In the genomic region with DNA sequence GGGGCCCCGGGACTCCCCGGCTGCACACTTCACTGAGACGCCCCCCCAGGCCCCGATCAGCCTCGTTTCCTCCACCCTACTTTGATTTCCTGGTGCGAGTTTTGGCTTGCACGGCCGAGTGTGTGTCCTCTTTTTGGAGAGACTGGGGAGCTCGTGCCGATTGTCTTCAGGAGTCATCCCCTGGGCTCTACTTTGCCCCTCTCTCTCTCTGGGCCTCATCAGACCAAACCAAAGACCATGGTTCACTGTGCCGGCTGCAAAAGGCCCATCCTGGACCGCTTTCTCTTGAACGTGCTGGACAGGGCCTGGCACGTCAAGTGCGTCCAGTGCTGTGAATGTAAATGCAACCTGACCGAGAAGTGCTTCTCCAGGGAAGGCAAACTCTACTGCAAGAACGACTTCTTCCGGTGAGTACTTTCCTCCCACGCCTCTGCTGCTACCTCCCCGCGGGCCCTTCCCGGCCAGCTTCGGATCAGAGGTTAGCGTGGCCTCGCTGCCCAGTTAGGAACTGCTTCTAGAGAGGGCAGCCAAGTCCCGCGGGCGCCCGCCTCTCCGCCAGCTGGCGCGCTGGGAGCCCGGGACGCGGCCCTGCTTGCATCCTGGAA, we compare ENCODE assay signal across 9 cellular contexts. TPM values are rescaled to one million over a fixed set of nuclear protein-coding genes. Genes with fewer than 3 reads are reported as not detected.
DNase-seq lines count a peak whose midpoint lies in the region; ATAC-seq and TF ChIP-seq lines count a peak whose summit lies in the region.
"Had no signal": no experiment of that assay in that cellular context is flagged by ENCODE, and none has a peak within 500 bp of the region (broad histone marks: within the 10 kb centered on the region; RNA-seq: fewer than 3 reads in every experiment).

No MANE protein-coding gene starts in this region.

- H3K27ac ChIP-seq in spleen = no peak overlapping the region
- no peak overlapping the region for H3K27ac ChIP-seq in foreskin keratinocyte

- peak overlapping the region; percentile 81 for H3K27ac Mint-ChIP-seq in activated CD4-positive, alpha-beta T cell treated with anti-CD3 and anti-CD28 coated beads, Interleukin-2, amount 10 ng/mL, durations not matched to agents 7 days and 5 days
- peak overlapping the region; percentile 79 for H3K27ac Mint-ChIP-seq in T-helper 17 cell

- H3K36me3 Mint-ChIP-seq in activated CD4-positive, alpha-beta T cell treated with anti-CD3 and anti-CD28 coated beads, Interleukin-2, amount 10 ng/mL, durations not matched to agents 7 days and 5 days (ENCODE audit: low read depth) = peaks cover 12% of the 10 kb centered on the region
- H3K36me3 Mint-ChIP-seq in T-helper 17 cell (ENCODE audit: low read depth) = peaks cover 8% of the 10 kb centered on the region

- H3K27me3 ChIP-seq in spleen (replicated peaks in 1 of 7) = peaks cover 63 to 100% (median 100%) of the 10 kb centered on the region in 7 donors
- H3K27me3 ChIP-seq in foreskin keratinocyte = peaks cover 99% of the 10 kb centered on the region

- POLR2A ChIA-PET in activated CD4-positive, alpha-beta T cell treated with anti-CD3 and anti-CD28 coated beads, Interleukin-2, amount 10 ng/mL, durations not matched to agents 7 days and 5 days (lab: Charles Lee) = no interaction called here

- H3K9me3 ChIP-seq in T-helper 17 cell (ENCODE audit: control insufficient read depth, low read length, poor library complexity, severe bottlenecking) (no peaks in the 10 kb centered on the region), spleen (peaks cover 0 to 4% (median 0%) of the 10 kb centered on the region in 8 donors)

- no peak for DNase-seq in activated CD4-positive, alpha-beta T cell treated with anti-CD3 and anti-CD28 coated beads, Interleukin-2, amount 10 ng/mL, durations not matched to agents 7 days and 5 days
- DNase-seq in activated CD4-positive, alpha-beta T cell treated with anti-CD3 and anti-CD28 coated beads for 1 hour = no peak
- DNase-seq in T-helper 17 cell = no peak
- DNase-seq in foreskin fibroblast = peak; percentile 19 to 35
- no peak for DNase-seq in spleen
- DNase-seq in foreskin keratinocyte = no peak
- DNase-seq: DMS153 had no signal

- intact Hi-C loops in spleen (cut with DNase I; ENCODE audit: low total_unique reads) = no loop called here

- CTCF ChIA-PET in activated CD4-positive, alpha-beta T cell treated with anti-CD3 and anti-CD28 coated beads, Interleukin-2, amount 10 ng/mL, durations not matched to agents 7 days and 5 days (lab: Charles Lee) = interaction anchor here (1.0 to 1.1 kb wide), 2 partner anchors 10 to 11 kb away, joined by 3 read pairs; partner anchors contain the start of gene AATF

- H3K4me3 Mint-ChIP-seq in activated CD4-positive, alpha-beta T cell treated with anti-CD3 and anti-CD28 coated beads, Interleukin-2, amount 10 ng/mL, durations not matched to agents 7 days and 5 days = peak overlapping the region; percentile 55
- H3K4me3 Mint-ChIP-seq in T-helper 17 cell = peak overlapping the region; percentile 88

- no peaks in the 10 kb centered on the region for H3K36me3 ChIP-seq in spleen

- H3K4me1 ChIP-seq in spleen (peaks cover 57 to 98% (median 80%) of the 10 kb centered on the region in 6 donors), foreskin keratinocyte (no peaks in the 10 kb centered on the region)

- H3K4me3 ChIP-seq in foreskin fibroblast (ENCODE audit: low read depth in 1 of 2, low read length in 2 of 2) (no peak overlapping the region), spleen (peak overlapping the region in 5 of 8 donors; percentile 16 to 57 (median 25))

- TF ChIP-seq POLR2A in spleen (IDR thresholded peaks at IDR 0.05) = no peak

- 3 to 7% (median 3%) methylated on average over 32 to 35 of the region's 35 CpGs for WGBS in spleen, 5 donors

- H3K4me1 Mint-ChIP-seq in activated CD4-positive, alpha-beta T cell treated with anti-CD3 and anti-CD28 coated beads, Interleukin-2, amount 10 ng/mL, durations not matched to agents 7 days and 5 days = peaks cover 55% of the 10 kb centered on the region
- H3K4me1 Mint-ChIP-seq in T-helper 17 cell = peaks cover 54% of the 10 kb centered on the region

- H3K9me3 Mint-ChIP-seq in activated CD4-positive, alpha-beta T cell treated with anti-CD3 and anti-CD28 coated beads, Interleukin-2, amount 10 ng/mL, durations not matched to agents 7 days and 5 days = no peaks in the 10 kb centered on the region

- H3K27me3 Mint-ChIP-seq in activated CD4-positive, alpha-beta T cell treated with anti-CD3 and anti-CD28 coated beads, Interleukin-2, amount 10 ng/mL, durations not matched to agents 7 days and 5 days = peaks cover 81% of the 10 kb centered on the region
- H3K27me3 Mint-ChIP-seq in T-helper 17 cell = peaks cover 78% of the 10 kb centered on the region

- TF ChIP-seq CTCF in foreskin fibroblast (IDR thresholded peaks at IDR 0.05; ENCODE audit: low read depth, low read length) = no peak
- TF ChIP-seq CTCF in spleen (IDR thresholded peaks at IDR 0.05 in 8 of 11, conservative IDR thresholded peaks at IDR 0.05 in 3 of 11) = no peak
- TF ChIP-seq CTCF in foreskin keratinocyte (conservative IDR thresholded peaks at IDR 0.05) = no peak

- ATAC-seq in T-helper 17 cell (no peak), foreskin keratinocyte (no peak), HG02870 (IDR thresholded peaks at IDR 0.05; ENCODE audit: unreplicated experiment) (no peak), HG03139 (IDR thresholded peaks at IDR 0.05; ENCODE audit: unreplicated experiment) (no peak)

RNA-seq across cellular contexts. Expression of gene LHX1, which starts 0.8 kb away (rescaled TPM):
- not detected for total RNA-seq in activated CD4-positive, alpha-beta T cell treated with anti-CD3 and anti-CD28 coated beads, Interleukin-2, amount 10 ng/mL, durations not matched to agents 7 days and 5 days
- total RNA-seq in T-helper 17 cell = not detected
- total RNA-seq in spleen = not detected
- polyA plus RNA-seq in spleen = not detected
- total RNA-seq in foreskin keratinocyte = not detected in 2 replicates
- polyA plus RNA-seq in foreskin keratinocyte = 0.02 TPM in 1 of 2 replicates, not detected in the other

RNA-seq across cellular contexts. Expression of gene AATF, which starts 10.7 kb away (rescaled TPM):
- 10 to 100 TPM; 79.6 to 83.6 TPM for total RNA-seq in activated CD4-positive, alpha-beta T cell treated with anti-CD3 and anti-CD28 coated beads, Interleukin-2, amount 10 ng/mL, durations not matched to agents 7 days and 5 days
- 10 to 100 TPM; 47.8 to 56.3 TPM for total RNA-seq in T-helper 17 cell
- 10 to 100 TPM; 30.4 to 59.0 (median 41.7) TPM for total RNA-seq in spleen
- 10 to 100 TPM; 28.7 to 32.8 (median 32.0) TPM for polyA plus RNA-seq in spleen
- 57.3 and 57.9 TPM in 2 replicates for total RNA-seq in foreskin keratinocyte
- polyA plus RNA-seq in foreskin keratinocyte = 46.9 and 54.5 TPM in 2 replicates

Comparison
In these comparisons a context has a peak if more than half of its experiments do, and no peak if none do; other contexts are left out.
1. DNase-seq: peak in foreskin fibroblast (2 of 2); none in activated CD4-positive, alpha-beta T cell treated with anti-CD3 and anti-CD28 coated beads, Interleukin-2, amount 10 ng/mL, durations not matched to agents 7 days and 5 days (single experiment), activated CD4-positive, alpha-beta T cell treated with anti-CD3 and anti-CD28 coated beads for 1 hour (single experiment), T-helper 17 cell (0 of 3), spleen (single experiment) and foreskin keratinocyte (0 of 2).
2. H3K4me3 ChIP-seq: peak in spleen (5 of 8); none in foreskin fibroblast (0 of 2).